8 cellular contexts compared by ENCODE assay signal in genomic region chr2:169141713-169142352, GRCh38.
A peak's percentile ranks its signal among the peaks of the same experiment; 100 is the strongest.
DNase-seq lines count a peak whose midpoint lies in the region; ATAC-seq, FAIRE-seq and TF ChIP-seq lines count a peak whose summit lies in the region.

No MANE protein-coding gene starts in this region.

- POLR2A ChIA-PET in AG04449 (lab: Yijun Ruan, JAX): no interaction called here

- WGBS in prostate gland: 41% methylated on average over 10 of the region's 10 CpGs
- WGBS in aorta, 2 donors: 44 to 46% methylated on average over 10 of the region's 10 CpGs

- in situ Hi-C loops in GM13977 (cut with MboI; ENCODE audit: low pct_unique_long_range_greater_than_20kb, low sequenced_read_pairs, unreplicated experiment): no loop called here

- no peak for DNase-seq in AG04449 (ENCODE audit: low read depth, low spot score)
- DNase-seq in GM13977 (ENCODE audit: low spot score): peak; percentile 27
- DNase-seq in HK-2 (ENCODE audit: unreplicated experiment): peak; percentile 54
- peak; percentile 25 for DNase-seq in RCC 7860 (ENCODE audit: low spot score)
- peak; percentile 30 for DNase-seq in globus pallidus (ENCODE audit: low spot score)
- peak; percentile 35 for DNase-seq in prostate gland (ENCODE audit: low spot score)
- DNase-seq in aorta: no peak

- TF ChIP-seq POLR2A in prostate gland (IDR thresholded peaks at IDR 0.05): no peak

- no peaks in the 10 kb centered on the region for H3K9me3 Mint-ChIP-seq in activated T-helper 17 cell treated with anti-CD3 and anti-CD28 coated beads, Interleukin-2, amount 50 U/mL, for 72 hours

- H3K27ac Mint-ChIP-seq in activated T-helper 17 cell treated with anti-CD3 and anti-CD28 coated beads, Interleukin-2, amount 50 U/mL, for 72 hours: no peak overlapping the region

- no peaks in the 10 kb centered on the region for H3K4me1 Mint-ChIP-seq in activated T-helper 17 cell treated with anti-CD3 and anti-CD28 coated beads, Interleukin-2, amount 50 U/mL, for 72 hours

- intact Hi-C loops in prostate gland (cut with DNase I): no loop called here
- intact Hi-C loops in aorta (cut with DNase I): no loop called here

- peak; percentile 88 for TF ChIP-seq CTCF in AG04449 (IDR thresholded peaks at IDR 0.05; ENCODE audit: insufficient read depth, low read length, missing control alignments)
- TF ChIP-seq CTCF in GM13977 (IDR thresholded peaks at IDR 0.05; ENCODE audit: extremely low read depth, insufficient read depth, missing control alignments): peak; percentile 82
- TF ChIP-seq CTCF in prostate gland (IDR thresholded peaks at IDR 0.05): peak in 3 of 4 experiments; percentile 48 to 67 (median 53)

- CTCF ChIA-PET in AG04449 (lab: Yijun Ruan, JAX): interaction anchor here (0.7 to 6.3 kb wide), 11 partner anchors 8 to 631 kb away, joined by 3 to 48 read pairs (median 4); no protein-coding TSS in a partner anchor

- no peaks in the 10 kb centered on the region for H3K4me1 ChIP-seq in prostate gland (replicated peaks)
- no peaks in the 10 kb centered on the region for H3K4me1 ChIP-seq in aorta (ENCODE audit: control insufficient read depth in 1 of 2, insufficient read depth in 2 of 2, low read length in 2 of 2)

- ATAC-seq in activated T-helper 17 cell treated with anti-CD3 and anti-CD28 coated beads, Interleukin-2, amount 50 U/mL, for 72 hours (replicated peaks): peak; percentile 88
- peak; percentile 72 for ATAC-seq in aorta (ENCODE audit: low FRiP score)

- H3K36me3 ChIP-seq in prostate gland (no peaks in the 10 kb centered on the region), aorta (ENCODE audit: control insufficient read depth in 1 of 2, insufficient read depth in 2 of 2, low read length in 1 of 2) (no peaks in the 10 kb centered on the region)

- no peak overlapping the region for H3K4me3 Mint-ChIP-seq in activated T-helper 17 cell treated with anti-CD3 and anti-CD28 coated beads, Interleukin-2, amount 50 U/mL, for 72 hours

- H3K27me3 ChIP-seq in prostate gland (replicated peaks; ENCODE audit: insufficient read depth) (no peaks in the 10 kb centered on the region), aorta (ENCODE audit: control insufficient read depth in 1 of 2, insufficient read depth in 2 of 2, low read length in 1 of 2) (no peaks in the 10 kb centered on the region)

- no peak overlapping the region for H3K4me3 ChIP-seq in AG04449 (ENCODE audit: low read depth, low read length)
- H3K4me3 ChIP-seq in prostate gland: no peak overlapping the region
- H3K4me3 ChIP-seq in aorta (ENCODE audit: low read length in 2 of 2): no peak overlapping the region

- peaks cover 2% of the 10 kb centered on the region for H3K27me3 Mint-ChIP-seq in activated T-helper 17 cell treated with anti-CD3 and anti-CD28 coated beads, Interleukin-2, amount 50 U/mL, for 72 hours

- no peaks in the 10 kb centered on the region for H3K36me3 Mint-ChIP-seq in activated T-helper 17 cell treated with anti-CD3 and anti-CD28 coated beads, Interleukin-2, amount 50 U/mL, for 72 hours (ENCODE audit: low read depth)

- H3K9me3 ChIP-seq in prostate gland (no peaks in the 10 kb centered on the region), aorta (ENCODE audit: control insufficient read depth, low read length) (no peaks in the 10 kb centered on the region)

- H3K27ac ChIP-seq in prostate gland (no peak overlapping the region), aorta (ENCODE audit: low read depth in 1 of 2, low read length in 2 of 2) (no peak overlapping the region)

- FAIRE-seq in RCC 7860 (lab: Jason Lieb, UNC): peak; percentile 20

Comparison
In these comparisons a context has a peak if more than half of its experiments do, and no peak if none do; other contexts are left out.
1. DNase-seq: peak in GM13977 (single experiment), HK-2 (single experiment), RCC 7860 (single experiment), globus pallidus (single experiment) and prostate gland (single experiment); none in AG04449 (single experiment) and aorta (0 of 2).
2. Peak in every context shown above with its lines, with median percentiles within 50 percentile points of each other: CTCF ChIP-seq.